Comparison of ENCODE assay signal across 4 cellular contexts in the genomic region with DNA sequence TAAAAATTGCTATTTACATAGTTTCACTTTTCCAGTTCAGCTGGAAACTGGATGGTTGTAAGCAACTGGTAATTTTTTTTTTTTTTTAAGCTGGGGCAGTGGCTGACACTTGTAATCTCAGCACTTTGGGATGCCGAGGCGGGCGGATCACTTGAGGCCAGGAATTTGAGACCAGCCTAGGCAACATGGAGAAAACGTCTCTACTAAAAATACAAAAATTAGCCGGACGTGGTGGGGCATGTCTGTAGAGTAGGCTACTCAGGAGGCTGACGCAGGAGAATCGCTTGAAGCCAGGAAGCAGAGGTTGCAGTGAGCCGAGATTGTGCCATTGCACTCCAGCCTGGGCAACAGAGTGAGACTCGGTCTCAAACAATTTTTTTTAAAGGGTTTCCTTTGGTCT.
DNase-seq lines count a peak whose midpoint lies in the region; ATAC-seq, FAIRE-seq and TF ChIP-seq lines count a peak whose summit lies in the region.
"Not testable (repeated sequence)": the region's sequence is repeated elsewhere in the genome, so short reads cannot be mapped to it uniquely, and the experiment has no call there.

No MANE protein-coding gene starts in this region.

- not testable (repeated sequence) for H3K4me3 ChIP-seq in bronchial epithelial cell (ENCODE audit: low read depth, low read length); thyroid gland (replicated peaks in 1 of 3)

- TF ChIP-seq CTCF in HFFc6 (IDR thresholded peaks at IDR 0.05); WTC11 (IDR thresholded peaks at IDR 0.05); bronchial epithelial cell (IDR thresholded peaks at IDR 0.05; ENCODE audit: insufficient read depth, low read length, severe bottlenecking); thyroid gland (IDR thresholded peaks at IDR 0.05): not testable (repeated sequence)

- H3K27me3 ChIP-seq in bronchial epithelial cell (ENCODE audit: control insufficient read depth, insufficient read depth, low read length); thyroid gland: not testable (repeated sequence)

- H3K4me1 Mint-ChIP-seq in HFFc6 (ENCODE audit: low read depth) = not testable (repeated sequence)
- H3K4me1 Mint-ChIP-seq in WTC11 = peaks cover 25% of the 10 kb centered on the region

- not testable (repeated sequence) for ATAC-seq in WTC11

- POLR2A ChIA-PET in WTC11 (lab: Charles Lee) = not testable (repeated sequence)

- not testable (repeated sequence) for DNase-seq in HFFc6; WTC11 (ENCODE audit: low spot score)
- DNase-seq in bronchial epithelial cell (ENCODE audit: low read depth) (peak; percentile 47), thyroid gland (peak; percentile 84 to 86)

- H3K9me3 Mint-ChIP-seq in HFFc6, WTC11: not testable (repeated sequence)

- FAIRE-seq in bronchial epithelial cell (lab: Jason Lieb, UNC) = not testable (repeated sequence)

- not testable (repeated sequence) for H3K27ac Mint-ChIP-seq in HFFc6, WTC11

- not testable (repeated sequence) for H3K4me1 ChIP-seq in thyroid gland

- intact Hi-C loops in thyroid gland (cut with DNase I) = not testable (repeated sequence)

- peak overlapping the region; percentile 48 to 93 (median 77) for H3K27ac ChIP-seq in thyroid gland

- peak in 1 of 2 donors; percentile 7 for TF ChIP-seq POLR2A in thyroid gland (IDR thresholded peaks at IDR 0.05)

- peak overlapping the region; percentile 45; the same call in 1 of the 2 replicates for H3K4me3 Mint-ChIP-seq in HFFc6
- not testable (repeated sequence) for H3K4me3 Mint-ChIP-seq in WTC11

- H3K9me3 ChIP-seq in thyroid gland = not testable (repeated sequence)

- WGBS in thyroid gland, 2 donors = 36 to 43% methylated on average over 10 of the region's 10 CpGs

- H3K36me3 ChIP-seq in bronchial epithelial cell (ENCODE audit: control insufficient read depth, insufficient read depth, low read length); thyroid gland: not testable (repeated sequence)

- H3K36me3 Mint-ChIP-seq in HFFc6 (ENCODE audit: low read depth); WTC11: not testable (repeated sequence)

- peaks cover 14% of the 10 kb centered on the region for H3K27me3 Mint-ChIP-seq in HFFc6 (ENCODE audit: insufficient read depth)
- not testable (repeated sequence) for H3K27me3 Mint-ChIP-seq in WTC11 (ENCODE audit: low read depth)

- CTCF ChIA-PET in WTC11 (lab: Charles Lee) = interaction anchor here (1.1 to 2.4 kb wide), 3 partner anchors 15 to 96 kb away, joined by 3 to 23 read pairs (median 4); no protein-coding TSS in a partner anchor

TF ChIP-seq in WTC11, 78 proteins besides CTCF, POLR2A, EP300 and RAD21:
- 0 out of 2 replicates have a peak, but pooled peaks have one; percentile 28 for TF ChIP-seq ZNF121 (CRISPR knock-in tag; IDR thresholded peaks at IDR 0.05)
TF ChIP-seq in WTC11: peak in this region for 1; not testable (repeated sequence) for 77.
